Comparison of ENCODE assay signal across 8 cellular contexts in the genomic region with DNA sequence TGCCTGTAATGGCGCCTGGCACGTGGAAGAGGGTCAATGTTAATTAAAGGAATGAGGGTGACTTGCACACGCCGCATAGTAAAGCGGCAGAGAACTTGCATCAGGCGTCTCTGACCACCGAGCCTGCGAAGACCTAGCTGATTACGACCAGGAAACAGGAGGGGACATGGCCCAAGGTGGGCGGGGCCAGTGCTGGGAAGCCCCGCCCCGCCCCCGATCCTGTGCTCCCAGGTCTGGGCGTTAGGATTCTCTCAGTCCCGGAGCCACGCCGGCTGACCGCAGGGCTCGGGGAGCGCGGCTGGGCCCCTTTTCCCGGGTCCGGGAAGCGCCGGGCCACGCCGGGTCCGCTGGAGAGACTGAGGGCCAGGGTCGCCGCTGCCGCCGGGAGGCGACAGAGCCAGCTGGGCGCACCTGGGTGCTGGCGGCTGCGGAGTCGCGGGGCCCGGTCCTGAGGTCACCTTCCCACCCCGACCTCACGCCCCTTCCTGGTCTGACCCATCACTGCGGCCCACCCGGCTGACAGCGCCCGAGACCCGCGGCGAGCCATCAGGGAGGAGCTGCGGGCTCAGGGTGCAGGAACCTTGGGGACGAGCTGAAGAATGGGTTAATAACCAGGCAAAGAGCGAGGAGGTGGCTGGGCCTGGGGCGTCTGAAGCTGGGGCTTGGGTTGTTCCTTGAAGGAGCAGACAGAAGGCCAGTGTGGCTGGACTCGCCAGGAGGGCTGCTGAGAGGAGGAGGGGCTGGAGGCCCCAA. TPM values are rescaled to one million over a fixed set of nuclear protein-coding genes. Genes with fewer than 3 reads are reported as not detected.
DNase-seq lines count a peak whose midpoint lies in the region; ATAC-seq and TF ChIP-seq lines count a peak whose summit lies in the region.

No MANE protein-coding gene starts in this region.

- H3K27ac Mint-ChIP-seq in naive thymus-derived CD4-positive, alpha-beta T cell: peak overlapping the region in 2 of 9 donors; percentile 37 to 86

- peaks cover 17% of the 10 kb centered on the region; the same call in 1 of the 2 replicates for H3K4me1 ChIP-seq in HUES6 (ENCODE audit: control insufficient read depth, insufficient read depth, low read length)
- no peaks in the 10 kb centered on the region for H3K4me1 ChIP-seq in naive thymus-derived CD4-positive, alpha-beta T cell (ENCODE audit: control insufficient read depth in 2 of 2, insufficient read depth in 2 of 2, low read length in 2 of 2)

- ATAC-seq in GM21447 (IDR thresholded peaks at IDR 0.05; ENCODE audit: unreplicated experiment): peak; percentile 63
- peak; percentile 55 for ATAC-seq in naive thymus-derived CD4-positive, alpha-beta T cell

- H3K27me3 Mint-ChIP-seq in naive thymus-derived CD4-positive, alpha-beta T cell: peaks cover 16 to 73% (median 20%) of the 10 kb centered on the region in 5 donors

- H3K36me3 Mint-ChIP-seq in naive thymus-derived CD4-positive, alpha-beta T cell: peaks cover 0 to 3% (median 0%) of the 10 kb centered on the region in 5 donors

- no peak overlapping the region for H3K27ac ChIP-seq in HUES6 (ENCODE audit: low read depth, low read length)
- H3K27ac ChIP-seq in naive thymus-derived CD4-positive, alpha-beta T cell (ENCODE audit: low read depth, low read length): no peak overlapping the region

- no peaks in the 10 kb centered on the region for H3K9me3 ChIP-seq in HUES6 (ENCODE audit: control insufficient read depth, insufficient read depth, low read depth, low read length)
- H3K9me3 ChIP-seq in naive thymus-derived CD4-positive, alpha-beta T cell (ENCODE audit: control insufficient read depth in 2 of 3, low read length in 3 of 3): no peaks in the 10 kb centered on the region

- POLR2A ChIA-PET in naive thymus-derived CD4-positive, alpha-beta T cell (lab: Charles Lee): no interaction called here

- DNase-seq in effector CD8-positive, alpha-beta T cell (lab: John Stamatoyannopoulos, UW): peak; percentile 7
- DNase-seq in naive thymus-derived CD4-positive, alpha-beta T cell: peak in 1 of 9 donors; percentile 37
- DNase-seq in CD1c-positive myeloid dendritic cell (ENCODE audit: extremely low spot score) (no peak), KG1 (lab: John Stamatoyannopoulos, UW) (no peak), GM19240 (ENCODE audit: insufficient read length, low spot score) (no peak)

- peaks cover 27% of the 10 kb centered on the region for H3K27me3 ChIP-seq in HUES6 (ENCODE audit: control insufficient read depth, insufficient read depth, low read length)
- H3K27me3 ChIP-seq in naive thymus-derived CD4-positive, alpha-beta T cell (ENCODE audit: control insufficient read depth in 2 of 2, insufficient read depth in 2 of 2, low read length in 2 of 2): no peaks in the 10 kb centered on the region

- CTCF ChIA-PET in naive thymus-derived CD4-positive, alpha-beta T cell (lab: Charles Lee): interaction anchor here (1.9 kb wide), 1 partner anchor 10 kb away, joined by 4 read pairs; no protein-coding TSS in a partner anchor

- peak overlapping the region; percentile 71 for H3K4me3 ChIP-seq in HUES6 (ENCODE audit: low read depth, low read length)
- peak overlapping the region; percentile 52 for H3K4me3 ChIP-seq in naive thymus-derived CD4-positive, alpha-beta T cell (ENCODE audit: low read length)

- TF ChIP-seq CTCF in GM12873 (IDR thresholded peaks at IDR 0.05; ENCODE audit: insufficient read depth, low read depth, low read length, missing control alignments): peak; percentile 24

- H3K4me1 Mint-ChIP-seq in naive thymus-derived CD4-positive, alpha-beta T cell: peaks cover 0 to 25% (median 10%) of the 10 kb centered on the region in 7 donors

- H3K9ac ChIP-seq in HUES6 (ENCODE audit: low read length): no peak overlapping the region

- H3K36me3 ChIP-seq in HUES6 (ENCODE audit: control insufficient read depth, insufficient read depth, low read length): no peaks in the 10 kb centered on the region
- H3K36me3 ChIP-seq in naive thymus-derived CD4-positive, alpha-beta T cell (ENCODE audit: control insufficient read depth in 2 of 3, insufficient read depth in 3 of 3, low read length in 3 of 3): no peaks in the 10 kb centered on the region

- peak overlapping the region; percentile 79 to 91 (median 86) for H3K4me3 Mint-ChIP-seq in naive thymus-derived CD4-positive, alpha-beta T cell

- peaks cover 0 to 2% (median 0%) of the 10 kb centered on the region in 11 donors for H3K9me3 Mint-ChIP-seq in naive thymus-derived CD4-positive, alpha-beta T cell

- intact Hi-C loops in naive thymus-derived CD4-positive, alpha-beta T cell (cut with micrococcal nuclease): no loop called here

RNA-seq across cellular contexts. Expression of a gene that starts 23.0 kb away (rescaled TPM):
- not detected for total RNA-seq in naive thymus-derived CD4-positive, alpha-beta T cell
- not detected for polyA plus RNA-seq in naive thymus-derived CD4-positive, alpha-beta T cell
